Comparison of ENCODE assay signal across 8 cellular contexts in genomic region chr11:3422380-3423137, GRCh38. TPM values are rescaled to one million over a fixed set of nuclear protein-coding genes. Genes with fewer than 3 reads are reported as not detected.
DNase-seq lines count a peak whose midpoint lies in the region; ATAC-seq and TF ChIP-seq lines count a peak whose summit lies in the region.
"Not testable (repeated sequence)": the region's sequence is repeated elsewhere in the genome, so short reads cannot be mapped to it uniquely, and the experiment has no call there.

No MANE protein-coding gene starts in this region.

- not testable (repeated sequence) for TF ChIP-seq RAD21 in Ishikawa (IDR thresholded peaks at IDR 0.05; ENCODE audit: low read depth)

- TF ChIP-seq EP300 in Ishikawa (IDR thresholded peaks at IDR 0.05; ENCODE audit: borderline replicate concordance) = not testable (repeated sequence)

- not testable (repeated sequence) for H3K4me1 ChIP-seq in mucosa of descending colon (ENCODE audit: low read depth)

- H3K9me3 ChIP-seq in mucosa of descending colon = not testable (repeated sequence)

- peak; percentile 94 for ATAC-seq in GM21619 (IDR thresholded peaks at IDR 0.05; ENCODE audit: unreplicated experiment)
- peak; percentile 100 for ATAC-seq in mucosa of descending colon

- intact Hi-C loops in mucosa of descending colon (cut with DNase I, micrococcal nuclease) = not testable (repeated sequence)

- not testable (repeated sequence) for TF ChIP-seq CTCF in epithelial cell of proximal tubule (conservative IDR thresholded peaks at IDR 0.05; ENCODE audit: low read depth, low read length); mucosa of descending colon (IDR thresholded peaks at IDR 0.05)

- H3K4me3 ChIP-seq in epithelial cell of proximal tubule (ENCODE audit: low read depth, low read length) (peak overlapping the region; percentile 68), mucosa of descending colon (peak overlapping the region; percentile 32)

- DNase-seq in D341Med (ENCODE audit: low spot score) (peak; percentile 78), OCI-M1 (lab: John Stamatoyannopoulos, UW) (peak; percentile 98), activated T-cell treated with anti-CD3 and anti-CD28 coated beads for 48 hours (ENCODE audit: low read depth) (peak; percentile 97), epithelial cell of proximal tubule (ENCODE audit: low read depth) (peak; percentile 68), mucosa of descending colon (peak; percentile 100)
- peak; percentile 92 to 96 for DNase-seq in stimulated activated CD8-positive, alpha-beta memory T cell treated with anti-CD3 and anti-CD28 coated beads, Interleukin-4, amount 100 ng/mL, for 1 hour (ENCODE audit: low read depth in 2 of 2, low spot score in 1 of 2)

- H3K36me3 ChIP-seq in mucosa of descending colon (ENCODE audit: low read depth) = not testable (repeated sequence)

TF ChIP-seq in Ishikawa, 13 proteins besides CTCF, POLR2A, EP300 and RAD21:
- TF ChIP-seq CREB1 (IDR thresholded peaks at IDR 0.05; ENCODE audit: low read depth) = 0 out of 2 replicates have a peak, but pooled peaks have one; percentile 17
- 0 out of 2 replicates have a peak, but pooled peaks have one; percentile 3 for TF ChIP-seq NFIC (IDR thresholded peaks at IDR 0.05)
- peak; percentile 73 for TF ChIP-seq USF1 (IDR thresholded peaks at IDR 0.05)
- TF ChIP-seq TAF1 (IDR thresholded peaks at IDR 0.05; ENCODE audit: low read depth) = peak; percentile 59; the same call in 1 of the 2 replicates
- TF ChIP-seq YY1 (IDR thresholded peaks at IDR 0.05; ENCODE audit: low read depth) = peak; percentile 76
- TF ChIP-seq, protein P1, sequence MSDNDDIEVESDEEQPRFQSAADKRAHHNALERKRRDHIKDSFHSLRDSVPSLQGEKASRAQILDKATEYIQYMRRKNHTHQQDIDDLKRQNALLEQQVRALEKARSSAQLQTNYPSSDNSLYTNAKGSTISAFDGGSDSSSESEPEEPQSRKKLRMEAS (IDR thresholded peaks at IDR 0.05) = 0 out of 2 replicates have a peak, but pooled peaks have one; percentile 30
TF ChIP-seq in Ishikawa: peak in this region for 6; not testable (repeated sequence) for 7.

RNA-seq across cellular contexts. Expression of gene ZNF195, which starts 43.6 kb away (rescaled TPM):
- total RNA-seq in epithelial cell of proximal tubule (26.3 and 37.2 TPM in 2 replicates), mucosa of descending colon (10 to 100 TPM; 24.8 to 48.0 (median 36.2) TPM)

Comparison
In these comparisons a context has a peak if more than half of its experiments do, and no peak if none do; other contexts are left out.
1. Peak in every context shown above with its lines: DNase-seq, ATAC-seq and H3K4me3 ChIP-seq.